Comparison of ENCODE assay signal across 16 cellular contexts in genomic region chr19:19067276-19068072, GRCh38. TPM values are rescaled to one million over a fixed set of nuclear protein-coding genes. Genes with fewer than 3 reads are reported as not detected.
DNase-seq lines count a peak whose midpoint lies in the region; ATAC-seq, FAIRE-seq and TF ChIP-seq lines count a peak whose summit lies in the region.
"Had no signal": no experiment of that assay in that cellular context is flagged by ENCODE, and none has a peak within 500 bp of the region (broad histone marks: within the 10 kb centered on the region; RNA-seq: fewer than 3 reads in every experiment).

No MANE protein-coding gene starts in this region.

- H3K4me1 ChIP-seq in gastrocnemius medialis = peaks cover 55 to 64% of the 10 kb centered on the region in 2 donors

- H3K4me1 Mint-ChIP-seq in activated CD8-positive, alpha-beta memory T cell treated with anti-CD3 and anti-CD28 coated beads, Interleukin-2, amount 10 ng/mL, durations not matched to agents 7 days and 5 days = peaks cover 37% of the 10 kb centered on the region

- no peak for FAIRE-seq in H54 (lab: Jason Lieb, UNC)

- no peak for DNase-seq in activated CD8-positive, alpha-beta memory T cell treated with anti-CD3 and anti-CD28 coated beads, Interleukin-2, amount 10 ng/mL, durations not matched to agents 7 days and 5 days
- DNase-seq in activated CD8-positive, alpha-beta memory T cell treated with anti-CD3 and anti-CD28 coated beads, Interleukin-2, amount 50 U/mL, for 48 hours = no peak
- peak; percentile 24 to 69 for DNase-seq in NCI-H446 (lab: John Stamatoyannopoulos, UW)
- DNase-seq in fibroblast of the aortic adventitia (ENCODE audit: low read depth) = peak; percentile 22
- peak; percentile 49 to 80 for DNase-seq in gastrocnemius medialis
- DNase-seq in NCI-H526 treated with DMSO at 0.1 percent for 48 hours (lab: John Stamatoyannopoulos, UW) = no peak
- no peak for DNase-seq in NK-92 treated with Interleukin-12 subunit alpha and Interleukin-12 subunit beta, amount 100 ng/mL, for 24 hours (lab: John Stamatoyannopoulos, UW)
- no peak for DNase-seq in H54 (ENCODE audit: insufficient read length, low spot score)
- DNase-seq: activated CD4-positive, alpha-beta T cell treated with anti-CD3 and anti-CD28 coated beads for 1 hour; DMS79 treated with DMSO at 0.1 percent for 48 hours; endodermal cell; NCI-H2029; occipital lobe; upper lobe of right lung had no signal

- no peaks in the 10 kb centered on the region for H3K9me3 Mint-ChIP-seq in activated CD8-positive, alpha-beta memory T cell treated with anti-CD3 and anti-CD28 coated beads, Interleukin-2, amount 10 ng/mL, durations not matched to agents 7 days and 5 days (ENCODE audit: low read depth)
- H3K9me3 Mint-ChIP-seq: activated T-helper 1 cell treated with anti-CD3 and anti-CD28 coated beads, Interleukin-12 subunit alpha, Interleukin-12 subunit beta, Interleukin-2, Interleukin-4 antibody, amounts not matched to agents 30 ng/mL and 10 ng/mL and 1 ng/mL, durations not matched to agents 14 hours and 24 hours and 36 hours; endodermal cell had no signal

- peak overlapping the region; percentile 94 to 96 (median 94) for H3K27ac ChIP-seq in gastrocnemius medialis
- H3K27ac ChIP-seq: hepatocyte, upper lobe of right lung had no signal

- no peak overlapping the region for H3K4me3 Mint-ChIP-seq in activated CD8-positive, alpha-beta memory T cell treated with anti-CD3 and anti-CD28 coated beads, Interleukin-2, amount 10 ng/mL, durations not matched to agents 7 days and 5 days
- H3K4me3 Mint-ChIP-seq: activated T-helper 1 cell treated with anti-CD3 and anti-CD28 coated beads, Interleukin-12 subunit alpha, Interleukin-12 subunit beta, Interleukin-2, Interleukin-4 antibody, amounts not matched to agents 30 ng/mL and 10 ng/mL and 1 ng/mL, durations not matched to agents 14 hours and 24 hours and 36 hours; endodermal cell had no signal

- no peaks in the 10 kb centered on the region for H3K27me3 ChIP-seq in gastrocnemius medialis
- H3K27me3 ChIP-seq: hepatocyte, upper lobe of right lung had no signal

- H3K36me3 Mint-ChIP-seq in activated CD8-positive, alpha-beta memory T cell treated with anti-CD3 and anti-CD28 coated beads, Interleukin-2, amount 10 ng/mL, durations not matched to agents 7 days and 5 days = peaks cover 5% of the 10 kb centered on the region

- no peaks in the 10 kb centered on the region for H3K36me3 ChIP-seq in gastrocnemius medialis
- H3K36me3 ChIP-seq: upper lobe of right lung had no signal

- H3K27me3 Mint-ChIP-seq in activated CD8-positive, alpha-beta memory T cell treated with anti-CD3 and anti-CD28 coated beads, Interleukin-2, amount 10 ng/mL, durations not matched to agents 7 days and 5 days = no peaks in the 10 kb centered on the region

- no peak for TF ChIP-seq POLR2A in gastrocnemius medialis (IDR thresholded peaks at IDR 0.05)
- no peak for TF ChIP-seq POLR2A in H54 (IDR thresholded peaks at IDR 0.05; ENCODE audit: low read depth, low read length)

- ATAC-seq in activated CD8-positive, alpha-beta memory T cell treated with anti-CD3 and anti-CD28 coated beads, Interleukin-2, amount 10 ng/mL, durations not matched to agents 7 days and 5 days = no peak
- ATAC-seq in gastrocnemius medialis = peak; percentile 53 to 59
- ATAC-seq: upper lobe of right lung had no signal

- TF ChIP-seq CTCF in fibroblast of the aortic adventitia (IDR thresholded peaks at IDR 0.05; ENCODE audit: insufficient read depth, low read length) (no peak), gastrocnemius medialis (IDR thresholded peaks at IDR 0.05 in 4 of 5, conservative IDR thresholded peaks at IDR 0.05 in 1 of 5) (no peak)

- H3K27ac Mint-ChIP-seq in activated CD8-positive, alpha-beta memory T cell treated with anti-CD3 and anti-CD28 coated beads, Interleukin-2, amount 10 ng/mL, durations not matched to agents 7 days and 5 days = peak overlapping the region; percentile 56
- H3K27ac Mint-ChIP-seq: activated T-helper 1 cell treated with anti-CD3 and anti-CD28 coated beads, Interleukin-12 subunit alpha, Interleukin-12 subunit beta, Interleukin-2, Interleukin-4 antibody, amounts not matched to agents 30 ng/mL and 10 ng/mL and 1 ng/mL, durations not matched to agents 14 hours and 24 hours and 36 hours; endodermal cell had no signal

- H3K9me3 ChIP-seq in gastrocnemius medialis = no peaks in the 10 kb centered on the region
- H3K9me3 ChIP-seq: upper lobe of right lung had no signal

- CTCF ChIA-PET in activated CD8-positive, alpha-beta memory T cell treated with anti-CD3 and anti-CD28 coated beads, Interleukin-2, amount 10 ng/mL, durations not matched to agents 7 days and 5 days (lab: Charles Lee) = interaction anchor here (0.7 kb wide), 2 partner anchors 19 to 68 kb away, joined by 3 to 4 read pairs; no protein-coding TSS in a partner anchor

- intact Hi-C loops in gastrocnemius medialis (cut with DNase I; ENCODE audit: low total_unique reads) = loop anchor here (10.0 kb wide), 1 partner anchor 1043 kb away; no protein-coding TSS in a partner anchor

- H3K4me3 ChIP-seq in fibroblast of the aortic adventitia (ENCODE audit: low read depth, low read length) (no peak overlapping the region), gastrocnemius medialis (no peak overlapping the region)
- H3K4me3 ChIP-seq: hepatocyte, upper lobe of right lung had no signal

- in situ Hi-C loops in gastrocnemius medialis (cut with MboI; ENCODE audit: low sequenced_read_pairs in 4 of 4) = no loop called here

RNA-seq across cellular contexts. Expression of gene SLC25A42, which starts 3.7 kb away (rescaled TPM):
- total RNA-seq in activated CD8-positive, alpha-beta memory T cell treated with anti-CD3 and anti-CD28 coated beads, Interleukin-2, amount 10 ng/mL, durations not matched to agents 7 days and 5 days = 10 to 100 TPM; 15.6 to 18.7 TPM
- total RNA-seq in fibroblast of the aortic adventitia (ENCODE audit: low replicate concordance) = 3.7 and 4.8 TPM in 2 replicates
- total RNA-seq in gastrocnemius medialis = 10 to 100 TPM; 12.3 to 85.3 (median 37.1) TPM

RNA-seq across cellular contexts. Expression of gene ARMC6, which starts 34.1 kb away (rescaled TPM):
- 10 to 100 TPM; 30.8 to 39.0 TPM for total RNA-seq in activated CD8-positive, alpha-beta memory T cell treated with anti-CD3 and anti-CD28 coated beads, Interleukin-2, amount 10 ng/mL, durations not matched to agents 7 days and 5 days
- total RNA-seq in fibroblast of the aortic adventitia (ENCODE audit: low replicate concordance) = 29.6 and 30.1 TPM in 2 replicates
- 10 to 100 TPM; 18.2 to 35.7 (median 25.2) TPM for total RNA-seq in gastrocnemius medialis

RNA-seq across cellular contexts. Expression of gene SUGP2, which starts 34.2 kb away (rescaled TPM):
- 100 to 1,000 TPM; 126 to 192 TPM for total RNA-seq in activated CD8-positive, alpha-beta memory T cell treated with anti-CD3 and anti-CD28 coated beads, Interleukin-2, amount 10 ng/mL, durations not matched to agents 7 days and 5 days
- total RNA-seq in fibroblast of the aortic adventitia (ENCODE audit: low replicate concordance) = 23.1 and 35.3 TPM in 2 replicates
- total RNA-seq in gastrocnemius medialis = 10 to 100 TPM; 24.6 to 38.2 (median 32.8) TPM

Comparison
In these comparisons a context has a peak if more than half of its experiments do, and no peak if none do; other contexts are left out.
1. DNase-seq: peak in NCI-H446 (2 of 2), fibroblast of the aortic adventitia (single experiment) and gastrocnemius medialis (2 of 2); none in activated CD8-positive, alpha-beta memory T cell treated with anti-CD3 and anti-CD28 coated beads, Interleukin-2, amount 10 ng/mL, durations not matched to agents 7 days and 5 days (single experiment), activated CD8-positive, alpha-beta memory T cell treated with anti-CD3 and anti-CD28 coated beads, Interleukin-2, amount 50 U/mL, for 48 hours (single experiment), NCI-H526 treated with DMSO at 0.1 percent for 48 hours (single experiment), NK-92 treated with Interleukin-12 subunit alpha and Interleukin-12 subunit beta, amount 100 ng/mL, for 24 hours (single experiment) and H54 (single experiment).